10 cellular contexts compared by ENCODE assay signal in genomic region chr1:203669739-203670138, GRCh38. TPM values are rescaled to one million over a fixed set of nuclear protein-coding genes. Genes with fewer than 3 reads are reported as not detected.
A peak's percentile ranks its signal among the peaks of the same experiment; 100 is the strongest.
DNase-seq lines count a peak whose midpoint lies in the region; ATAC-seq and TF ChIP-seq lines count a peak whose summit lies in the region.
"Had no signal": no experiment of that assay in that cellular context is flagged by ENCODE, and none has a peak within 500 bp of the region (broad histone marks: within the 10 kb centered on the region; RNA-seq: fewer than 3 reads in every experiment).

No MANE protein-coding gene starts in this region.

- no peaks in the 10 kb centered on the region for H3K27me3 ChIP-seq in SJCRH30
- no peaks in the 10 kb centered on the region for H3K27me3 ChIP-seq in fibroblast of lung (ENCODE audit: control insufficient read depth, insufficient read depth, low read length)
- H3K27me3 ChIP-seq in rectal smooth muscle tissue (ENCODE audit: control insufficient read depth, insufficient read depth, low read length), result no peaks in the 10 kb centered on the region

- H3K79me2 ChIP-seq in fibroblast of lung (ENCODE audit: control insufficient read depth, insufficient read depth, low read length), result peaks cover 89% of the 10 kb centered on the region

- peak; percentile 82 for DNase-seq in DMS53 treated with DMSO at 0.1 percent for 48 hours (lab: John Stamatoyannopoulos, UW; ENCODE audit: unreplicated experiment)
- DNase-seq in SJCRH30, result peak; percentile 32 to 51
- DNase-seq in fibroblast of lung (ENCODE audit: low read depth in 2 of 2), result peak; percentile 44 to 79
- no peak for DNase-seq in HPDE6-E6E7 (ENCODE audit: extremely low spot score)
- DNase-seq in activated gamma-delta T cell (lab: John Stamatoyannopoulos, UW), result no peak
- no peak for DNase-seq in stimulated activated CD8-positive, alpha-beta memory T cell treated with anti-CD3 and anti-CD28 coated beads, Interleukin-4, amount 100 ng/mL, for 48 hours
- DNase-seq: activated CD8-positive, alpha-beta memory T cell treated with anti-CD3 and anti-CD28 coated beads, Interleukin-2, amount 50 U/mL, for 48 hours; effector CD4-positive, alpha-beta T cell had no signal

- H4K20me1 ChIP-seq in fibroblast of lung (ENCODE audit: control insufficient read depth, extremely low read depth, insufficient read depth, low read length), result peaks cover 2% of the 10 kb centered on the region

- no peak overlapping the region for H2AFZ ChIP-seq in fibroblast of lung (ENCODE audit: low read length)

- ATAC-seq in HG02642 (IDR thresholded peaks at IDR 0.05; ENCODE audit: poor library complexity, unreplicated experiment), result no peak

- no peak overlapping the region for H3K4me2 ChIP-seq in fibroblast of lung (ENCODE audit: extremely low read depth, insufficient read depth, low read length)

- H3K4me3 ChIP-seq in SJCRH30, result no peak overlapping the region
- no peak overlapping the region for H3K4me3 ChIP-seq in fibroblast of lung (replicated peaks in 1 of 4; ENCODE audit: control extremely low read depth in 1 of 4, insufficient read depth in 1 of 4, low read depth in 3 of 4, low read length in 4 of 4)
- no peak overlapping the region for H3K4me3 ChIP-seq in rectal smooth muscle tissue (ENCODE audit: low read length)

- H3K27ac ChIP-seq in SJCRH30 (no peak overlapping the region), fibroblast of lung (ENCODE audit: insufficient read depth, low read length) (peak overlapping the region; percentile 29), rectal smooth muscle tissue (ENCODE audit: low read depth, low read length) (peak overlapping the region; percentile 96)

- H3K9me3 ChIP-seq in SJCRH30 (replicated peaks) (no peaks in the 10 kb centered on the region), fibroblast of lung (ENCODE audit: control insufficient read depth, insufficient read depth, low read depth, low read length) (no peaks in the 10 kb centered on the region)

- no peaks in the 10 kb centered on the region for H3K36me3 ChIP-seq in SJCRH30
- H3K36me3 ChIP-seq in fibroblast of lung (ENCODE audit: control insufficient read depth, insufficient read depth, low read length), result peaks cover 4% of the 10 kb centered on the region
- H3K36me3 ChIP-seq in rectal smooth muscle tissue (ENCODE audit: control insufficient read depth, insufficient read depth, low read length), result no peaks in the 10 kb centered on the region

- H3K4me1 ChIP-seq in SJCRH30, result peaks cover 29% of the 10 kb centered on the region
- peaks cover 70% of the 10 kb centered on the region for H3K4me1 ChIP-seq in fibroblast of lung (ENCODE audit: control insufficient read depth, extremely low read depth, insufficient read depth, low read length)
- peaks cover 89% of the 10 kb centered on the region for H3K4me1 ChIP-seq in rectal smooth muscle tissue (ENCODE audit: control insufficient read depth, insufficient read depth, low read length)

- no peak for TF ChIP-seq CTCF in fibroblast of lung (conservative IDR thresholded peaks at IDR 0.05 in 1 of 2, IDR thresholded peaks at IDR 0.05 in 1 of 2; ENCODE audit: low read depth in 1 of 2, low read length in 2 of 2)

- H3K9ac ChIP-seq in fibroblast of lung (ENCODE audit: insufficient read depth, low read length) (no peak overlapping the region), rectal smooth muscle tissue (ENCODE audit: low read length) (no peak overlapping the region)

RNA-seq across cellular contexts. Expression of gene ATP2B4, which starts 43.1 kb away (rescaled TPM):
- total RNA-seq in SJCRH30 (2014; rRNA removed; shearing (Covaris generic)), result 42.5 and 44.4 TPM in 2 replicates
- 143 and 302 TPM in 2 replicates for total RNA-seq in fibroblast of lung
- 265 and 328 TPM in 2 replicates for polyA plus RNA-seq in fibroblast of lung
- polyA plus RNA-seq in fibroblast of lung (2012), result 168 and 218 TPM in 2 replicates
- polyA minus RNA-seq in fibroblast of lung (ENCODE audit: low replicate concordance), result 583 and 648 TPM in 2 replicates

Comparison
In these comparisons a context has a peak if more than half of its experiments do, and no peak if none do; other contexts are left out.
1. DNase-seq: peak in DMS53 treated with DMSO at 0.1 percent for 48 hours (single experiment), SJCRH30 (2 of 2) and fibroblast of lung (2 of 2); none in HPDE6-E6E7 (single experiment), activated gamma-delta T cell (single experiment) and stimulated activated CD8-positive, alpha-beta memory T cell treated with anti-CD3 and anti-CD28 coated beads, Interleukin-4, amount 100 ng/mL, for 48 hours (single experiment).